Comparison of ENCODE assay signal across 1 cellular context in genomic region chr1:168512864-168513595, GRCh38.
TF ChIP-seq lines count a peak whose summit lies in the region.

No MANE protein-coding gene starts in this region.

TF ChIP-seq in GM23338, 12 proteins besides CTCF, POLR2A, EP300 and RAD21 (continued from another document):
- TF ChIP-seq ZNF462 (CRISPR knock-in tag; IDR thresholded peaks at IDR 0.05) (no peak), ETS1 (IDR thresholded peaks at IDR 0.05) (no peak), REST (IDR thresholded peaks at IDR 0.05; ENCODE audit: unreplicated experiment) (no peak), EZH2 (IDR thresholded peaks at IDR 0.05; ENCODE audit: low read depth, unreplicated experiment) (no peak)
